In the genomic region with DNA sequence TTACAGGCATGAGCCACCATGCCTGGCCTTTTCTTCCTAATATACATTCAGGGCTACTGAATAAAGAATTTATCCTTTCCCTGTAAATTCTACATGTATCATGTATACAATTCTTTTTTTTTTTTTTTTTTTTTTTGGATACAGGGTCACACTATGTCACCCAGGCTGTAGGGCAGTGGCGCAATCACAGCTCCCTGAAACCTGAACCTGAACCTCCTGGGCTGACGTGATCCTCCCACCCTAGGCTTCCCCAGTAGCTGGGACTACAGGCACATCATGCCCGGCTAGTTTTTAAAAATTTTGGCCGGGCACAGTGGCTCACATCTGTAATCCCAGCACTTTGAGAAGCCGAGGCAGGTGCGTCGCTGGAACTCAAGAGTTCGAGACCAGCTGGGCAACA, we compare ENCODE assay signal across 1 cellular context.
A peak's percentile ranks its signal among the peaks of the same experiment; 100 is the strongest.
TF ChIP-seq lines count a peak whose summit lies in the region.

No MANE protein-coding gene starts in this region.

TF ChIP-seq in H1, 55 proteins besides CTCF, POLR2A, EP300 and RAD21:
- no peak for TF ChIP-seq SP1 (IDR thresholded peaks at IDR 0.05; ENCODE audit: low read depth, low read length)
- peak; percentile 43; the same call in 1 of the 2 replicates for TF ChIP-seq CEBPB (IDR thresholded peaks at IDR 0.05; ENCODE audit: low read depth, low read length)
